Comparison of ENCODE assay signal across 9 cellular contexts in genomic region chrX:132592880-132593279, GRCh38.
A peak's percentile ranks its signal among the peaks of the same experiment; 100 is the strongest.
DNase-seq lines count a peak whose midpoint lies in the region; ATAC-seq, FAIRE-seq and TF ChIP-seq lines count a peak whose summit lies in the region.
"Had no signal": no experiment of that assay in that cellular context is flagged by ENCODE, and none has a peak within 500 bp of the region (broad histone marks: within the 10 kb centered on the region; RNA-seq: fewer than 3 reads in every experiment).

No MANE protein-coding gene starts in this region.

- DNase-seq in cardiac muscle cell (ENCODE audit: low read depth in 1 of 2, low spot score in 1 of 2) (peak; percentile 15 to 49), Right ventricle myocardium inferior (ENCODE audit: missing footprints) (no peak), NCI-H1436 treated with DMSO at 0.1 percent for 48 hours (lab: John Stamatoyannopoulos, UW) (peak; percentile 90), retina (peak; percentile 4), aorta (no peak), glomerular visceral epithelial cell (ENCODE audit: extremely low spot score) (no peak), SW 1271 (lab: John Stamatoyannopoulos, UW) (no peak)

- H3K27ac ChIP-seq in cardiac muscle cell (no peak overlapping the region), aorta (ENCODE audit: low read depth in 1 of 2, low read length in 2 of 2) (no peak overlapping the region)
- H3K27ac ChIP-seq: thyroid gland had no signal

- H3K36me3 ChIP-seq in cardiac muscle cell (no peaks in the 10 kb centered on the region), aorta (ENCODE audit: control insufficient read depth in 1 of 2, insufficient read depth in 2 of 2, low read length in 1 of 2) (no peaks in the 10 kb centered on the region)
- H3K36me3 ChIP-seq: thyroid gland had no signal

- peak; percentile 24 for FAIRE-seq in colon (lab: Jason Lieb, UNC)

- peak; percentile 50 for TF ChIP-seq CTCF in cardiac muscle cell (IDR thresholded peaks at IDR 0.05; ENCODE audit: low read depth, low read length)

- ATAC-seq in Right ventricle myocardium inferior (no peak), aorta (ENCODE audit: low FRiP score) (no peak)

- intact Hi-C loops in Right ventricle myocardium inferior (cut with DNase I) (no loop called here), aorta (cut with DNase I) (no loop called here)

- H3K9me3 ChIP-seq in cardiac muscle cell (ENCODE audit: low read depth) (no peaks in the 10 kb centered on the region), aorta (ENCODE audit: control insufficient read depth, low read length) (no peaks in the 10 kb centered on the region)
- H3K9me3 ChIP-seq: thyroid gland had no signal

- H3K4me3 ChIP-seq in cardiac muscle cell (no peak overlapping the region), aorta (ENCODE audit: low read length in 2 of 2) (no peak overlapping the region)
- H3K4me3 ChIP-seq: thyroid gland had no signal

- 7 to 9% methylated on average over 2 of the region's 2 CpGs for WGBS in aorta, 2 donors

- H3K27me3 ChIP-seq in cardiac muscle cell: no peaks in the 10 kb centered on the region
- no peaks in the 10 kb centered on the region for H3K27me3 ChIP-seq in aorta (ENCODE audit: control insufficient read depth in 1 of 2, insufficient read depth in 2 of 2, low read length in 1 of 2)
- H3K27me3 ChIP-seq: thyroid gland had no signal

- H3K4me1 ChIP-seq in cardiac muscle cell (ENCODE audit: low read depth): no peaks in the 10 kb centered on the region
- no peaks in the 10 kb centered on the region for H3K4me1 ChIP-seq in aorta (ENCODE audit: control insufficient read depth in 1 of 2, insufficient read depth in 2 of 2, low read length in 2 of 2)
- H3K4me1 ChIP-seq: thyroid gland had no signal

Comparison
In these comparisons a context has a peak if more than half of its experiments do, and no peak if none do; other contexts are left out.
1. DNase-seq: peak in cardiac muscle cell (2 of 2), NCI-H1436 treated with DMSO at 0.1 percent for 48 hours (single experiment) and retina (single experiment); none in Right ventricle myocardium inferior (single experiment), aorta (0 of 2), glomerular visceral epithelial cell (single experiment) and SW 1271 (0 of 2).